Comparison of ENCODE assay signal across 26 cellular contexts in the genomic region with DNA sequence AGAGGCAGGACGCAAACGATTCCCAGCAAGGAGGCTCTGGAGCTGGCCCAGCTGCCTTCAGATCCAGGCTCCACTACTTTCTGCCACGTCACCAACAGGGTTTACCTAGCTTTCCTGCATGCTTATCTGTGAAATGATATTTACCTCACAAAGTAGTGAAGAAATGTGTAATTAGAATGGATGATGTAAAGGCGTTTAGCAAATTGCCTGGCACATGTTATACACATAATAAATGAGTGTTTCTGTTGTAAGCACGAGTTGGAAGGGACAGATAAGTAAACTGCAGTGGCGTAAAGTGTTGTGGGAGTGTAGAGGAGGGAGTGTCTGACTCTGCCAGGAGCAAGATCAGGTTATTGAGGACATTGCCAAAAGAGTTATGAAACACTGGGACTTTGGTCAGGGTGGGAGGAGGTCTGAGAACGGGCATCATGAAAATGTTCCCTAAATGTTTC. TPM values are rescaled to one million over a fixed set of nuclear protein-coding genes. Genes with fewer than 3 reads are reported as not detected.
DNase-seq lines count a peak whose midpoint lies in the region; ATAC-seq and TF ChIP-seq lines count a peak whose summit lies in the region.
"Had no signal": no experiment of that assay in that cellular context is flagged by ENCODE, and none has a peak within 500 bp of the region (broad histone marks: within the 10 kb centered on the region; RNA-seq: fewer than 3 reads in every experiment).

No MANE protein-coding gene starts in this region.

- H3K4me3 Mint-ChIP-seq in immature natural killer cell, result no peak overlapping the region
- H3K4me3 Mint-ChIP-seq: activated CD4-positive, alpha-beta T cell treated with anti-CD3 and anti-CD28 coated beads, Interleukin-2, amount 10 ng/mL, durations not matched to agents 7 days and 5 days; activated naive CD4-positive, alpha-beta T cell treated with anti-CD3 and anti-CD28 coated beads, Interleukin-2, amount 50 U/mL, for 24 hours; activated T-helper 17 cell treated with anti-CD3 and anti-CD28 coated beads, Interleukin-2, amount 50 U/mL, for 72 hours; mesothelial cell of epicardium; neural progenitor cell; stimulated activated effector memory CD8-positive, alpha-beta T cell treated with anti-CD3 and anti-CD28 coated beads, Interleukin-12 subunit alpha, Interleukin-12 subunit beta, amount 100 ng/mL, for 72 hours had no signal

- no peaks in the 10 kb centered on the region for H3K36me3 ChIP-seq in HEK293 (ENCODE audit: control insufficient read depth in 2 of 2, insufficient read depth in 1 of 2, low read length in 2 of 2)
- H3K36me3 ChIP-seq in duodenal mucosa (ENCODE audit: control insufficient read depth in 1 of 2, insufficient read depth in 2 of 2, low read length in 2 of 2), result no peaks in the 10 kb centered on the region
- no peaks in the 10 kb centered on the region for H3K36me3 ChIP-seq in mesenchymal stem cell (ENCODE audit: control insufficient read depth in 1 of 2, insufficient read depth in 2 of 2, low read depth in 1 of 2, low read length in 2 of 2)
- H3K36me3 ChIP-seq in stomach, result no peaks in the 10 kb centered on the region
- H3K36me3 ChIP-seq in smooth muscle cell (ENCODE audit: low read depth), result no peaks in the 10 kb centered on the region
- H3K36me3 ChIP-seq: neural progenitor cell, vagina had no signal

- H4K91ac ChIP-seq in mesenchymal stem cell (ENCODE audit: low read length), result no peak overlapping the region

- no peak overlapping the region for H3K4me3 ChIP-seq in HEK293 (ENCODE audit: low read depth, low read length)
- H3K4me3 ChIP-seq in duodenal mucosa (ENCODE audit: low read depth in 1 of 2, low read length in 2 of 2), result no peak overlapping the region
- H3K4me3 ChIP-seq in mesenchymal stem cell (ENCODE audit: insufficient read depth in 1 of 2, low read depth in 1 of 2, low read length in 2 of 2), result no peak overlapping the region
- no peak overlapping the region for H3K4me3 ChIP-seq in stomach
- H3K4me3 ChIP-seq in smooth muscle cell, result no peak overlapping the region
- H3K4me3 ChIP-seq: neural progenitor cell, vagina had no signal

- no peak for TF ChIP-seq CTCF in HEK293 (tag by site-specific recombination; IDR thresholded peaks at IDR 0.05)
- no peak for TF ChIP-seq CTCF in stomach (IDR thresholded peaks at IDR 0.05)
- no peak for TF ChIP-seq CTCF in smooth muscle cell (IDR thresholded peaks at IDR 0.05; ENCODE audit: borderline replicate concordance, insufficient read depth, poor library complexity, severe bottlenecking)

- H3K27ac ChIP-seq in HEK293 (ENCODE audit: extremely low read depth, low read depth, low read length) (no peak overlapping the region), duodenal mucosa (ENCODE audit: low read depth, low read length) (peak overlapping the region; percentile 28), mesenchymal stem cell (ENCODE audit: low read length, poor library complexity, severe bottlenecking) (no peak overlapping the region), stomach (peak overlapping the region; percentile 49 to 83 (median 63)), smooth muscle cell (ENCODE audit: low read depth) (no peak overlapping the region)
- H3K27ac ChIP-seq: C4-2B, neural progenitor cell, vagina had no signal

- no peak overlapping the region for H4K8ac ChIP-seq in mesenchymal stem cell (ENCODE audit: low read length)

- no peak overlapping the region for H2BK120ac ChIP-seq in mesenchymal stem cell (ENCODE audit: low read depth, low read length)

- H3F3A ChIP-seq in smooth muscle cell (ENCODE audit: low read depth), result no peaks in the 10 kb centered on the region

- CTCF ChIA-PET in HEK293 (lab: Yijun Ruan, JAX), result interaction anchor here (3.8 kb wide), 1 partner anchor 8 kb away, joined by 26 read pairs; no protein-coding TSS in a partner anchor

- H3K79me2 ChIP-seq in smooth muscle cell (ENCODE audit: low read depth), result peaks cover 16% of the 10 kb centered on the region

- no peak overlapping the region for H3K18ac ChIP-seq in mesenchymal stem cell (ENCODE audit: low read depth in 1 of 2, low read length in 2 of 2)

- H3K23ac ChIP-seq in mesenchymal stem cell (ENCODE audit: low read length in 2 of 2), result peak overlapping the region in 1 of 2 experiments; percentile 18

- H3K79me1 ChIP-seq in mesenchymal stem cell (replicated peaks; ENCODE audit: low read length, poor library complexity, severe bottlenecking), result peaks cover 3% of the 10 kb centered on the region

- H2BK5ac ChIP-seq in mesenchymal stem cell (ENCODE audit: low read depth, low read length, poor library complexity, severe bottlenecking), result no peak overlapping the region

- H3K4me1 Mint-ChIP-seq in immature natural killer cell, result peaks cover 17 to 27% of the 10 kb centered on the region in 2 donors

- 75% methylated on average over 6 of the region's 7 CpGs for WGBS in mesenchymal stem cell
- 20 to 48% (median 33%) methylated on average over 7 of the region's 7 CpGs for WGBS in stomach, 5 donors
- WGBS in smooth muscle cell (ENCODE audit: low lambda C conversion rate), result 78% methylated on average over 7 of the region's 7 CpGs

- no peak overlapping the region for H3K27ac Mint-ChIP-seq in immature natural killer cell
- H3K27ac Mint-ChIP-seq: activated CD4-positive, alpha-beta T cell treated with anti-CD3 and anti-CD28 coated beads, Interleukin-2, amount 10 ng/mL, durations not matched to agents 7 days and 5 days; activated naive CD4-positive, alpha-beta T cell treated with anti-CD3 and anti-CD28 coated beads, Interleukin-2, amount 50 U/mL, for 24 hours; activated T-helper 17 cell treated with anti-CD3 and anti-CD28 coated beads, Interleukin-2, amount 50 U/mL, for 72 hours; mesothelial cell of epicardium; neural progenitor cell; progenitor cell of endocrine pancreas; stimulated activated effector memory CD8-positive, alpha-beta T cell treated with anti-CD3 and anti-CD28 coated beads, Interleukin-12 subunit alpha, Interleukin-12 subunit beta, amount 100 ng/mL, for 72 hours had no signal

- no peak overlapping the region for H3K4ac ChIP-seq in mesenchymal stem cell (ENCODE audit: low read depth in 1 of 2, low read length in 2 of 2)

- TF ChIP-seq POLR2A in stomach (IDR thresholded peaks at IDR 0.05), result no peak

- H2BK15ac ChIP-seq in mesenchymal stem cell (ENCODE audit: low read depth, poor library complexity, severe bottlenecking), result peak overlapping the region; percentile 4

- no peak overlapping the region for H2AK5ac ChIP-seq in mesenchymal stem cell (ENCODE audit: low read length, severe bottlenecking)

- ATAC-seq in GM18870 (IDR thresholded peaks at IDR 0.05; ENCODE audit: unreplicated experiment), result no peak
- ATAC-seq: activated T-helper 17 cell treated with anti-CD3 and anti-CD28 coated beads, Interleukin-2, amount 50 U/mL, for 72 hours; Right ventricle myocardium inferior; stimulated activated effector memory CD8-positive, alpha-beta T cell treated with anti-CD3 and anti-CD28 coated beads, Interleukin-12 subunit alpha, Interleukin-12 subunit beta, amount 100 ng/mL, for 72 hours had no signal

- no peak for TF ChIP-seq EP300 in stomach (IDR thresholded peaks at IDR 0.05)

- H3K36me3 Mint-ChIP-seq in immature natural killer cell, result no peaks in the 10 kb centered on the region
- H3K36me3 Mint-ChIP-seq: mesothelial cell of epicardium, neural progenitor cell had no signal

- H3K27me3 ChIP-seq in duodenal mucosa (ENCODE audit: control insufficient read depth in 1 of 2, insufficient read depth in 2 of 2, low read length in 2 of 2) (no peaks in the 10 kb centered on the region), mesenchymal stem cell (ENCODE audit: control insufficient read depth in 1 of 2, insufficient read depth in 1 of 2, low read length in 2 of 2) (peaks cover 5 to 14% of the 10 kb centered on the region in 2 experiments), stomach (no peaks in the 10 kb centered on the region), smooth muscle cell (ENCODE audit: low read depth) (no peaks in the 10 kb centered on the region)
- H3K27me3 ChIP-seq: vagina had no signal

- no peak for DNase-seq in mesenchymal stem cell
- DNase-seq in stomach, result peak; percentile 76
- DNase-seq in immature natural killer cell, result no peak
- no peak for DNase-seq in NCI-H510A treated with DMSO at 0.1 percent for 48 hours (lab: John Stamatoyannopoulos, UW)
- no peak for DNase-seq in smooth muscle cell (lab: John Stamatoyannopoulos, UW; ENCODE audit: unreplicated experiment)
- DNase-seq: activated CD4-positive, alpha-beta T cell treated with anti-CD3 and anti-CD28 coated beads, Interleukin-2, amount 10 ng/mL, durations not matched to agents 7 days and 5 days; anterior cingulate cortex; dermis blood vessel endothelial cell; DND-41; head of caudate nucleus; NCI-H1105 treated with DMSO at 0.1 percent for 48 hours; NCI-H2081; NCI-H345; NCI-H82 had no signal

- intact Hi-C loops in stomach (cut with DNase I; ENCODE audit: low total_unique reads), result no loop called here

- H3K9ac ChIP-seq in duodenal mucosa (ENCODE audit: low read depth in 1 of 2, low read length in 2 of 2) (no peak overlapping the region), mesenchymal stem cell (ENCODE audit: low read length) (no peak overlapping the region), smooth muscle cell (ENCODE audit: low read depth) (no peak overlapping the region)
- H3K9ac ChIP-seq: neural progenitor cell had no signal

- H3K14ac ChIP-seq in mesenchymal stem cell (ENCODE audit: low read length in 2 of 2), result no peak overlapping the region

- POLR2A ChIA-PET in HEK293 (lab: Yijun Ruan, JAX), result no interaction called here

- H3K4me2 ChIP-seq in mesenchymal stem cell (ENCODE audit: low read length, poor library complexity, severe bottlenecking) (no peak overlapping the region), smooth muscle cell (no peak overlapping the region)
- H3K4me2 ChIP-seq: neural progenitor cell had no signal

- peaks cover 3% of the 10 kb centered on the region for H4K20me1 ChIP-seq in smooth muscle cell (ENCODE audit: low read depth)

- no peaks in the 10 kb centered on the region for H3K4me1 ChIP-seq in HEK293 (ENCODE audit: control insufficient read depth, insufficient read depth, low read length)
- H3K4me1 ChIP-seq in duodenal mucosa (ENCODE audit: control insufficient read depth in 1 of 2, insufficient read depth in 2 of 2, low read length in 2 of 2), result peaks cover 25 to 26% of the 10 kb centered on the region in 2 donors
- H3K4me1 ChIP-seq in mesenchymal stem cell (ENCODE audit: control insufficient read depth, insufficient read depth, low read depth, low read length), result peaks cover 15% of the 10 kb centered on the region
- H3K4me1 ChIP-seq in stomach, result peaks cover 10 to 40% (median 30%) of the 10 kb centered on the region in 4 donors
- no peaks in the 10 kb centered on the region for H3K4me1 ChIP-seq in smooth muscle cell (ENCODE audit: low read depth)

- peaks cover 6 to 12% (median 11%) of the 10 kb centered on the region in 3 donors for H3K27me3 Mint-ChIP-seq in immature natural killer cell (ENCODE audit: low read depth in 3 of 3)
- H3K27me3 Mint-ChIP-seq: activated CD4-positive, alpha-beta T cell treated with anti-CD3 and anti-CD28 coated beads, Interleukin-2, amount 10 ng/mL, durations not matched to agents 7 days and 5 days; activated naive CD4-positive, alpha-beta T cell treated with anti-CD3 and anti-CD28 coated beads, Interleukin-2, amount 50 U/mL, for 24 hours; activated T-helper 17 cell treated with anti-CD3 and anti-CD28 coated beads, Interleukin-2, amount 50 U/mL, for 72 hours had no signal

- H2AFZ ChIP-seq in mesenchymal stem cell (ENCODE audit: low read depth, low read length) (no peak overlapping the region), smooth muscle cell (ENCODE audit: low read depth) (no peak overlapping the region)
- H2AFZ ChIP-seq: neural progenitor cell had no signal

- peak overlapping the region in 1 of 2 experiments; percentile 38 for H2BK12ac ChIP-seq in mesenchymal stem cell (ENCODE audit: low read length in 2 of 2)

- H3K9me3 ChIP-seq in HEK293 (ENCODE audit: control insufficient read depth, insufficient read depth, low read depth, low read length) (no peaks in the 10 kb centered on the region), duodenal mucosa (ENCODE audit: control insufficient read depth in 1 of 2, low read length in 2 of 2) (no peaks in the 10 kb centered on the region), mesenchymal stem cell (ENCODE audit: control insufficient read depth, low read length) (no peaks in the 10 kb centered on the region), stomach (no peaks in the 10 kb centered on the region), smooth muscle cell (replicated peaks; ENCODE audit: low read depth) (no peaks in the 10 kb centered on the region)
- H3K9me3 ChIP-seq: vagina had no signal

- H3K9me3 Mint-ChIP-seq in immature natural killer cell, result no peaks in the 10 kb centered on the region
- H3K9me3 Mint-ChIP-seq: activated CD4-positive, alpha-beta T cell treated with anti-CD3 and anti-CD28 coated beads, Interleukin-2, amount 10 ng/mL, durations not matched to agents 7 days and 5 days; activated naive CD4-positive, alpha-beta T cell treated with anti-CD3 and anti-CD28 coated beads, Interleukin-2, amount 50 U/mL, for 24 hours; activated T-helper 17 cell treated with anti-CD3 and anti-CD28 coated beads, Interleukin-2, amount 50 U/mL, for 72 hours; mesothelial cell of epicardium; neural progenitor cell; stimulated activated effector memory CD8-positive, alpha-beta T cell treated with anti-CD3 and anti-CD28 coated beads, Interleukin-12 subunit alpha, Interleukin-12 subunit beta, amount 100 ng/mL, for 72 hours had no signal

RNA-seq across cellular contexts. Expression of a gene that starts 3.5 kb away (rescaled TPM):
- polyA plus RNA-seq in mesenchymal stem cell (2013, experiment 1 of 2), result 88.1 TPM
- polyA plus RNA-seq in mesenchymal stem cell (2013, experiment 2 of 2), result 81.3 TPM
- 10 to 100 TPM in 1 of 5 donors, 1 to 10 TPM in 4; 1.3 to 17.1 (median 2.9) TPM for total RNA-seq in stomach
- 10 to 100 TPM in 2 of 3 donors, 1 to 10 TPM in 1; 5.7 to 61.6 (median 25.5) TPM for polyA plus RNA-seq in stomach
- under 1 TPM in 1 of 3 donors, not detected in 2; 0.77 TPM for polyA plus RNA-seq in immature natural killer cell
- total RNA-seq in smooth muscle cell, result 25.2 and 29.6 TPM in 2 replicates
- polyA plus RNA-seq in smooth muscle cell, result 31.5 and 33.6 TPM in 2 replicates

RNA-seq across cellular contexts. Expression of a gene that starts 20.6 kb away (rescaled TPM):
- 25.3 TPM for polyA plus RNA-seq in mesenchymal stem cell (2013, experiment 1 of 2)
- polyA plus RNA-seq in mesenchymal stem cell (2013, experiment 2 of 2), result 25.3 TPM
- total RNA-seq in stomach (10 to 100 TPM in 1 of 5 donors, 1 to 10 TPM in 3, under 1 TPM in 1; 0.89 to 20.0 (median 3.3) TPM), smooth muscle cell (0.04 TPM in 1 of 2 replicates, not detected in the other)
- polyA plus RNA-seq in stomach (1 to 10 TPM in 2 of 3 donors, under 1 TPM in 1; 0.56 to 2.2 (median 1.5) TPM), immature natural killer cell (not detected), smooth muscle cell (0.37 TPM in 1 of 2 replicates, not detected in the other)
- total RNA-seq: activated CD4-positive, alpha-beta T cell treated with anti-CD3 and anti-CD28 coated beads, Interleukin-2, amount 10 ng/mL, durations not matched to agents 7 days and 5 days; activated T-helper 17 cell treated with anti-CD3 and anti-CD28 coated beads, Interleukin-2, amount 50 U/mL, for 72 hours had no signal

RNA-seq across cellular contexts. Expression of a gene that starts 55.5 kb away (rescaled TPM):
- polyA plus RNA-seq in mesenchymal stem cell (2013, experiment 1 of 2), result 30.6 TPM
- 29.8 TPM for polyA plus RNA-seq in mesenchymal stem cell (2013, experiment 2 of 2)
- total RNA-seq in stomach, result 10 to 100 TPM in 4 of 5 donors, 1 to 10 TPM in 1; 1.8 to 24.2 (median 20.3) TPM
- 10 to 100 TPM in 1 of 3 donors, 1 to 10 TPM in 2; 5.7 to 10.8 (median 6.1) TPM for polyA plus RNA-seq in stomach
- 10 to 100 TPM; 20.8 to 36.8 (median 35.3) TPM for polyA plus RNA-seq in immature natural killer cell
- 14.2 and 15.4 TPM in 2 replicates for total RNA-seq in smooth muscle cell
- 17.2 and 24.4 TPM in 2 replicates for polyA plus RNA-seq in smooth muscle cell

Comparison
In these comparisons a context has a peak if more than half of its experiments do, and no peak if none do; other contexts are left out.
1. H3K27ac ChIP-seq: peak in duodenal mucosa (single experiment) and stomach (5 of 5); none in HEK293 (single experiment), mesenchymal stem cell (single experiment) and smooth muscle cell (single experiment).